8 cellular contexts compared by ENCODE assay signal in the genomic region with DNA sequence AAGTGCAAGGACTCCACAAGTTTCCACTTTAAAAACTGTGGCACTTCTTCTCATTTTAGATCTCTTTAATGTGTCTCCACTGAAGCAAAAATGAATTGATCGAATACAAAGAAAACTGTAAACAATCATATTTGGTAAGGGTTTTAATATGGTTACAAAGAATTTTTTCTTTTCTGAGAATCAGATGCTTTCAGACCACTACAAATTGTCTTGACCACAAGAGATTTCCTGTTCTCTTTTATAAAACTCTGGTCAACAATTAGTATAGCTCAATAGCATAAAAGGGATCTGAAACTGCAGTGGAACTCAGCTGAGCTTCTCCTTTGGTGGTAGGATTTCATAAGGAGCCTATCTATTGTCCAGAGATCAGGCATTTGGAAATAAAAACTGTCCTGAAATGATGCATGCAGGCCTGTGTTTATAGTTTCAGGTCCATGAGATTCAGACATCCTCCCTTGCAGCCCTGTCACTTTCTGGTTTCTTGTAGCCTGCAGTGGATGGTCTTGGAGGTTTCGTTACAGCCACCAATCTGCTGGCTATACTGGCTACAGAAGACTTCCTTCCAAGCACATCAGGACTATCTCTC.
DNase-seq lines count a peak whose midpoint lies in the region; ATAC-seq and TF ChIP-seq lines count a peak whose summit lies in the region.

No MANE protein-coding gene starts in this region.

- DNase-seq in activated naive CD4-positive, alpha-beta T cell (lab: John Stamatoyannopoulos, UW): no peak
- DNase-seq in activated B cell treated with CpG ODN at 0.5 μM for 24 hours: no peak
- DNase-seq in sciatic nerve (ENCODE audit: low spot score): no peak
- no peak for DNase-seq in activated gamma-delta T cell treated with Interleukin-2 at 50 U/mL for 16 hours
- no peak for DNase-seq in HuH-7.5 (ENCODE audit: low spot score)

- TF ChIP-seq CTCF in activated B cell treated with CpG ODN at 0.5 μM for 24 hours (IDR thresholded peaks at IDR 0.05): no peak

- CTCF ChIA-PET in activated B cell treated with CpG ODN at 0.5 μM for 24 hours (lab: Charles Lee): interaction anchor here (1.8 kb wide), 1 partner anchor 80 kb away, joined by 6 read pairs; no protein-coding TSS in a partner anchor

- H3K27ac Mint-ChIP-seq in activated naive CD4-positive, alpha-beta T cell treated with anti-CD3 and anti-CD28 coated beads, Interleukin-2, amount 50 U/mL, for 24 hours: peak overlapping the region; percentile 75
- peak overlapping the region; percentile 79 for H3K27ac Mint-ChIP-seq in activated B cell treated with CpG ODN at 0.5 μM for 24 hours

- peaks cover 6% of the 10 kb centered on the region for H3K9me3 Mint-ChIP-seq in activated naive CD4-positive, alpha-beta T cell treated with anti-CD3 and anti-CD28 coated beads, Interleukin-2, amount 50 U/mL, for 24 hours
- H3K9me3 Mint-ChIP-seq in activated B cell treated with CpG ODN at 0.5 μM for 24 hours: no peaks in the 10 kb centered on the region

- POLR2A ChIA-PET in activated B cell treated with CpG ODN at 0.5 μM for 24 hours (lab: Charles Lee): interaction anchor here (0.7 to 1.9 kb wide), 8 partner anchors 11 to 1945 kb away, joined by 3 to 17 read pairs (median 6); no protein-coding TSS in a partner anchor

- peaks cover 51% of the 10 kb centered on the region for H3K4me1 Mint-ChIP-seq in activated naive CD4-positive, alpha-beta T cell treated with anti-CD3 and anti-CD28 coated beads, Interleukin-2, amount 50 U/mL, for 24 hours
- H3K4me1 Mint-ChIP-seq in activated B cell treated with CpG ODN at 0.5 μM for 24 hours: peaks cover 58% of the 10 kb centered on the region

- no peaks in the 10 kb centered on the region for H3K27me3 Mint-ChIP-seq in activated naive CD4-positive, alpha-beta T cell treated with anti-CD3 and anti-CD28 coated beads, Interleukin-2, amount 50 U/mL, for 24 hours
- H3K27me3 Mint-ChIP-seq in activated B cell treated with CpG ODN at 0.5 μM for 24 hours: no peaks in the 10 kb centered on the region

- peak; percentile 49 for ATAC-seq in HG03097 (IDR thresholded peaks at IDR 0.05; ENCODE audit: low FRiP score, unreplicated experiment)
- ATAC-seq in activated B cell treated with CpG ODN at 0.5 μM for 24 hours (ENCODE audit: low read depth): peak; percentile 63
- ATAC-seq in sciatic nerve: peak; percentile 76
- no peak for ATAC-seq in activated CD4-positive, CD25-positive, alpha-beta regulatory T cell treated with anti-CD3 and anti-CD28 coated beads, Interleukin-2, amount 50 U/mL, for 24 hours

- intact Hi-C loops in activated B cell treated with CpG ODN at 0.5 μM for 24 hours (cut with micrococcal nuclease) (loop anchor here (1.0 to 10.0 kb wide), 3 partner anchors 12 to 193 kb away; no protein-coding TSS in a partner anchor), sciatic nerve (cut with DNase I) (no loop called here)

- H3K36me3 Mint-ChIP-seq in activated naive CD4-positive, alpha-beta T cell treated with anti-CD3 and anti-CD28 coated beads, Interleukin-2, amount 50 U/mL, for 24 hours: peaks cover 25% of the 10 kb centered on the region
- peaks cover 34% of the 10 kb centered on the region for H3K36me3 Mint-ChIP-seq in activated B cell treated with CpG ODN at 0.5 μM for 24 hours (ENCODE audit: low read depth)

- H3K4me3 Mint-ChIP-seq in activated naive CD4-positive, alpha-beta T cell treated with anti-CD3 and anti-CD28 coated beads, Interleukin-2, amount 50 U/mL, for 24 hours: no peak overlapping the region
- H3K4me3 Mint-ChIP-seq in activated B cell treated with CpG ODN at 0.5 μM for 24 hours: peak overlapping the region; percentile 46

Comparison
In these comparisons a context has a peak if more than half of its experiments do, and no peak if none do; other contexts are left out.
1. ATAC-seq: peak in HG03097 (single experiment), activated B cell treated with CpG ODN at 0.5 μM for 24 hours (single experiment) and sciatic nerve (single experiment); none in activated CD4-positive, CD25-positive, alpha-beta regulatory T cell treated with anti-CD3 and anti-CD28 coated beads, Interleukin-2, amount 50 U/mL, for 24 hours (0 of 2).